ENCODE assay signal across 8 cellular contexts in genomic region chr19:41860419-41861097, GRCh38. TPM values are rescaled to one million over a fixed set of nuclear protein-coding genes. Genes with fewer than 3 reads are reported as not detected.
DNase-seq lines count a peak whose midpoint lies in the region; ATAC-seq, FAIRE-seq and TF ChIP-seq lines count a peak whose summit lies in the region.

No MANE protein-coding gene starts in this region.

- TF ChIP-seq CTCF in GM12878 (IDR thresholded peaks at IDR 0.05 in 2 of 3, conservative IDR thresholded peaks at IDR 0.05 in 1 of 3; ENCODE audit: control insufficient read depth in 2 of 3, extremely low read depth in 1 of 3, insufficient read depth in 1 of 3, low read depth in 3 of 3, low read length in 3 of 3) (no peak), suprapubic skin (IDR thresholded peaks at IDR 0.05) (no peak)

- H3K27ac Mint-ChIP-seq in CD4-positive, CD25-positive, alpha-beta regulatory T cell = peak overlapping the region; percentile 83 to 95 (median 93)

- WGBS in GM12878 (ENCODE audit: insufficient coverage, insufficient replicate concordance, low lambda C conversion rate, missing lambda C conversion rate) = under 1% methylated on average over 31 of the region's 45 CpGs
- WGBS in suprapubic skin = 0% methylated on average over 12 of the region's 45 CpGs

- H3K27me3 Mint-ChIP-seq in CD4-positive, CD25-positive, alpha-beta regulatory T cell = no peaks in the 10 kb centered on the region

- RAD21 ChIA-PET in GM12878 (lab: Charles Lee; ENCODE audit: unreplicated experiment) = interaction anchor here (0.6 to 4.4 kb wide), 12 partner anchors 12 to 200 kb away, joined by 3 to 57 read pairs (median 8); partner anchors contain the start of genes CD79A, ERFL and RABAC1

- H3K4me3 Mint-ChIP-seq in CD4-positive, CD25-positive, alpha-beta regulatory T cell = peak overlapping the region; percentile 85 to 96 (median 92)

- in situ Hi-C loops in KBM-7 (cut with MboI; ENCODE audit: low pct_unique_long_range_greater_than_20kb, low sequenced_read_pairs) (no loop called here), GM12878 (cut with MboI) (no loop called here), G401 (cut with HindIII; ENCODE audit: low sequenced_read_pairs) (no loop called here)

- H3K9ac ChIP-seq in GM12878 (ENCODE audit: control insufficient read depth, insufficient read depth, low read length) = peak overlapping the region; percentile 100

- peaks cover 40% of the 10 kb centered on the region for H3K36me3 ChIP-seq in CD4-positive, CD25-positive, alpha-beta regulatory T cell (ENCODE audit: control insufficient read depth, insufficient read depth, low read length)
- peaks cover 26 to 27% of the 10 kb centered on the region in 2 experiments for H3K36me3 ChIP-seq in GM12878 (ENCODE audit: control insufficient read depth in 2 of 2, insufficient read depth in 2 of 2, low read length in 1 of 2)
- peaks cover 42% of the 10 kb centered on the region for H3K36me3 ChIP-seq in suprapubic skin

- intact Hi-C loops in GM12878 (cut with micrococcal nuclease; ENCODE audit: unreplicated experiment) = no loop called here

- no peaks in the 10 kb centered on the region for H3K27me3 ChIP-seq in CD4-positive, CD25-positive, alpha-beta regulatory T cell (ENCODE audit: control insufficient read depth, insufficient read depth, low read length)
- H3K27me3 ChIP-seq in GM12878 (replicated peaks in 1 of 2; ENCODE audit: control insufficient read depth in 2 of 2, insufficient read depth in 2 of 2, low read length in 1 of 2) (no peaks in the 10 kb centered on the region), layer of hippocampus (ENCODE audit: control insufficient read depth, insufficient read depth, low read length) (no peaks in the 10 kb centered on the region), suprapubic skin (no peaks in the 10 kb centered on the region)

- peaks cover 57% of the 10 kb centered on the region for H3K79me2 ChIP-seq in GM12878 (ENCODE audit: control insufficient read depth, insufficient read depth, low read length)

- H3K9me3 Mint-ChIP-seq in CD4-positive, CD25-positive, alpha-beta regulatory T cell = peaks cover 0 to 1% (median 0%) of the 10 kb centered on the region in 7 donors

- peaks cover 0 to 57% (median 30%) of the 10 kb centered on the region in 4 donors for H3K4me1 Mint-ChIP-seq in CD4-positive, CD25-positive, alpha-beta regulatory T cell

- peak overlapping the region; percentile 81 for H3K4me3 ChIP-seq in CD4-positive, CD25-positive, alpha-beta regulatory T cell (ENCODE audit: low read depth, low read length)
- H3K4me3 ChIP-seq in GM12878 (peak overlapping the region; percentile 94), suprapubic skin (peak overlapping the region; percentile 99)

- no peak for ATAC-seq in CD4-positive, CD25-positive, alpha-beta regulatory T cell (ENCODE audit: low read depth in 2 of 2)
- no peak for ATAC-seq in GM12878

- POLR2A ChIA-PET in GM12878 (lab: Charles Lee) = interaction anchor here (0.5 to 4.3 kb wide), 9 partner anchors 11 to 536 kb away, joined by 3 to 46 read pairs (median 14); partner anchors contain the start of genes CD79A and RABAC1

- H3K27ac ChIP-seq in CD4-positive, CD25-positive, alpha-beta regulatory T cell (ENCODE audit: insufficient read depth, low read length, poor library complexity, severe bottlenecking) = peak overlapping the region; percentile 98
- H3K27ac ChIP-seq in GM12878 (ENCODE audit: control insufficient read depth, insufficient read depth) (peak overlapping the region; percentile 98), layer of hippocampus (ENCODE audit: low read depth, low read length) (peak overlapping the region; percentile 98), suprapubic skin (peak overlapping the region; percentile 96)

- peak in 1 of 3 donors; percentile 40 for DNase-seq in CD4-positive, CD25-positive, alpha-beta regulatory T cell
- DNase-seq in KBM-7 (peak; percentile 33), GM12878 (ENCODE audit: low read depth, low spot score) (no peak), suprapubic skin (ENCODE audit: low spot score in 2 of 2) (peak in 1 of 2 donors; percentile 81), urothelium cell line (ENCODE audit: low spot score) (no peak), G401 (ENCODE audit: low spot score) (no peak)
- DNase-seq in effector CD4-positive, alpha-beta T cell = no peak

- peak; percentile 56 for TF ChIP-seq POLR2A in GM12878 (IDR thresholded peaks at IDR 0.05; ENCODE audit: low read depth, low read length)
- no peak for TF ChIP-seq POLR2A in suprapubic skin (IDR thresholded peaks at IDR 0.05)

- SMC1A ChIA-PET in GM12878 (lab: Charles Lee; ENCODE audit: uncharacterized antibody, unreplicated experiment) = interaction anchor here (0.8 to 4.9 kb wide), 12 partner anchors 8 to 91 kb away, joined by 3 to 47 read pairs (median 8); partner anchors contain the start of genes ARHGEF1 and CD79A

- no peak for TF ChIP-seq RAD21 in GM12878 (IDR thresholded peaks at IDR 0.05; ENCODE audit: insufficient read depth, low read depth, low read length)

- TF ChIP-seq EP300 in GM12878 (IDR thresholded peaks at IDR 0.05; ENCODE audit: borderline replicate concordance in 1 of 2, control insufficient read depth in 1 of 2, low read depth in 2 of 2, low read length in 2 of 2) (no peak), suprapubic skin (IDR thresholded peaks at IDR 0.05) (no peak)

- no TSS peak for BruUV-seq in GM12878 (replicated peaks; lab: Mats Ljungman, UMichigan)

- FAIRE-seq in GM12878 (lab: Jason Lieb, UNC) (no peak), urothelium cell line (lab: Jason Lieb, UNC) (no peak)

- peak overlapping the region; percentile 84 for H3K4me2 ChIP-seq in GM12878 (ENCODE audit: control insufficient read depth, insufficient read depth)

- no peaks in the 10 kb centered on the region for H3K9me3 ChIP-seq in CD4-positive, CD25-positive, alpha-beta regulatory T cell (ENCODE audit: control insufficient read depth in 2 of 2, low read length in 2 of 2)
- H3K9me3 ChIP-seq in GM12878 (replicated peaks; ENCODE audit: control insufficient read depth, insufficient read depth, low read length) (no peaks in the 10 kb centered on the region), suprapubic skin (no peaks in the 10 kb centered on the region)

- peaks cover 16% of the 10 kb centered on the region for H4K20me1 ChIP-seq in GM12878 (ENCODE audit: control insufficient read depth, insufficient read depth)

- peaks cover 35% of the 10 kb centered on the region for H3K36me3 Mint-ChIP-seq in CD4-positive, CD25-positive, alpha-beta regulatory T cell

- H2AFZ ChIP-seq in GM12878 (ENCODE audit: control insufficient read depth, low read depth, low read length) = no peak overlapping the region

- CTCF ChIA-PET in GM12878 (lab: Yijun Ruan, JAX) = interaction anchor here (1.3 to 4.6 kb wide), 11 partner anchors 13 to 97 kb away, joined by 3 to 85 read pairs (median 12); partner anchors contain the start of genes CD79A and RABAC1

- peaks cover 49% of the 10 kb centered on the region for H3K4me1 ChIP-seq in CD4-positive, CD25-positive, alpha-beta regulatory T cell (ENCODE audit: control insufficient read depth, insufficient read depth, low read length, poor library complexity, severe bottlenecking)
- H3K4me1 ChIP-seq in GM12878 (ENCODE audit: control insufficient read depth, insufficient read depth, low read length) (peaks cover 28% of the 10 kb centered on the region), suprapubic skin (peaks cover 39% of the 10 kb centered on the region)

RNA-seq across cellular contexts. Expression of gene RPS19, which starts 0.5 kb away (rescaled TPM):
- 2,081 TPM for total RNA-seq in CD4-positive, CD25-positive, alpha-beta regulatory T cell
- polyA plus RNA-seq in CD4-positive, CD25-positive, alpha-beta regulatory T cell = 1,000 to 10,000 TPM; 3,595 to 5,716 (median 4,931) TPM
- total RNA-seq in GM12878 (2013; cell fraction: nucleolus; rRNA removed) = 337 and 389 TPM in 2 replicates
- total RNA-seq in GM12878 (2014; rRNA removed) (2,833 and 3,056 TPM in 2 replicates), GM12878 (2014; rRNA removed; fragmentation: Illumina TruSeq; extraction: Trizol) (4,466 and 4,585 TPM in 2 replicates), GM12878 (2021) (4,047 and 4,139 TPM in 2 replicates), suprapubic skin (1,000 to 10,000 TPM; 1,057 to 2,332 (median 1,706) TPM)
- polyA plus RNA-seq in GM12878 (2011; ENCODE audit: low read depth) = 3,782 TPM
- polyA plus RNA-seq in GM12878 (2011; rRNA removed) (2,203 and 3,275 TPM in 2 replicates), GM12878 (2014; fragmentation: Illumina TruSeq; extraction: Trizol) (763 and 2,654 TPM in 2 replicates), GM12878 (2014; fragmentation: Nextera tagmentation; extraction: Ambion mirVana) (1,000 to 10,000 TPM; 5,523 to 5,578 TPM), GM12878 (2014; rRNA removed) (2,615 and 3,329 TPM in 2 replicates), GM12878 (2016; fragmentation: Nextera tagmentation; extraction: Ambion mirVana) (1,000 to 10,000 TPM; 4,207 to 4,390 TPM)
- 6,871 and 7,631 TPM in 2 replicates for polyA plus RNA-seq in GM12878 (2011; cell fraction: cytosol; rRNA removed)
- polyA plus RNA-seq in GM12878 (2011; cell fraction: nucleus; rRNA removed) = 984 and 1,594 TPM in 2 replicates
- 5,988 and 6,622 TPM in 2 replicates for polyA plus RNA-seq in GM12878 (2012)
- 545 and 1,896 TPM in 2 replicates for polyA minus RNA-seq in GM12878 (2011; rRNA and poly(A)+ RNA removed)
- polyA minus RNA-seq in GM12878 (2011; cell fraction: cytosol; rRNA and poly(A)+ RNA removed) = 1,252 and 1,303 TPM in 2 replicates
- 228 and 274 TPM in 2 replicates for polyA minus RNA-seq in GM12878 (2011; cell fraction: nucleus; rRNA and poly(A)+ RNA removed)
- 3,257 and 3,896 TPM in 2 replicates for total RNA-seq in G401 (2014; rRNA removed; shearing (Covaris generic))

RNA-seq across cellular contexts. Expression of gene DMRTC2, which starts 15.7 kb away (rescaled TPM):
- not detected for total RNA-seq in CD4-positive, CD25-positive, alpha-beta regulatory T cell
- polyA plus RNA-seq in CD4-positive, CD25-positive, alpha-beta regulatory T cell = not detected
- not detected in 2 replicates for total RNA-seq in GM12878 (2013; cell fraction: nucleolus; rRNA removed)
- total RNA-seq in GM12878 (2014; rRNA removed) (not detected in 2 replicates), GM12878 (2014; rRNA removed; fragmentation: Illumina TruSeq; extraction: Trizol) (not detected in 2 replicates), GM12878 (2021) (not detected in 2 replicates), suprapubic skin (not detected)
- not detected for polyA plus RNA-seq in GM12878 (2011; ENCODE audit: low read depth)
- polyA plus RNA-seq in GM12878 (2011; rRNA removed) (not detected in 2 replicates), GM12878 (2014; fragmentation: Illumina TruSeq; extraction: Trizol) (not detected in 2 replicates), GM12878 (2014; fragmentation: Nextera tagmentation; extraction: Ambion mirVana) (not detected), GM12878 (2014; rRNA removed) (not detected in 2 replicates), GM12878 (2016; fragmentation: Nextera tagmentation; extraction: Ambion mirVana) (not detected)
- not detected in 2 replicates for polyA plus RNA-seq in GM12878 (2011; cell fraction: cytosol; rRNA removed)
- not detected in 2 replicates for polyA plus RNA-seq in GM12878 (2011; cell fraction: nucleus; rRNA removed)
- polyA plus RNA-seq in GM12878 (2012) = not detected in 2 replicates
- polyA minus RNA-seq in GM12878 (2011; rRNA and poly(A)+ RNA removed) = not detected in 2 replicates
- polyA minus RNA-seq in GM12878 (2011; cell fraction: cytosol; rRNA and poly(A)+ RNA removed) = not detected in 2 replicates
- not detected in 2 replicates for polyA minus RNA-seq in GM12878 (2011; cell fraction: nucleus; rRNA and poly(A)+ RNA removed)
- not detected in 2 replicates for total RNA-seq in G401 (2014; rRNA removed; shearing (Covaris generic))

RNA-seq across cellular contexts. Expression of gene LYPD4, which starts 16.1 kb away (rescaled TPM):
- not detected for total RNA-seq in CD4-positive, CD25-positive, alpha-beta regulatory T cell
- polyA plus RNA-seq in CD4-positive, CD25-positive, alpha-beta regulatory T cell = not detected
- not detected in 2 replicates for total RNA-seq in GM12878 (2013; cell fraction: nucleolus; rRNA removed)
- total RNA-seq in GM12878 (2014; rRNA removed) = not detected in 2 replicates
- total RNA-seq in GM12878 (2014; rRNA removed; fragmentation: Illumina TruSeq; extraction: Trizol) = not detected in 2 replicates
- total RNA-seq in GM12878 (2021) = not detected in 2 replicates
- not detected for polyA plus RNA-seq in GM12878 (2011; ENCODE audit: low read depth)
- not detected in 2 replicates for polyA plus RNA-seq in GM12878 (2011; rRNA removed)
- not detected in 2 replicates for polyA plus RNA-seq in GM12878 (2011; cell fraction: cytosol; rRNA removed)
- not detected in 2 replicates for polyA plus RNA-seq in GM12878 (2011; cell fraction: nucleus; rRNA removed)
- polyA plus RNA-seq in GM12878 (2012) = not detected in 2 replicates
- polyA plus RNA-seq in GM12878 (2014; fragmentation: Illumina TruSeq; extraction: Trizol) = not detected in 2 replicates
- polyA plus RNA-seq in GM12878 (2014; fragmentation: Nextera tagmentation; extraction: Ambion mirVana) = not detected
- not detected in 2 replicates for polyA plus RNA-seq in GM12878 (2014; rRNA removed)
- not detected for polyA plus RNA-seq in GM12878 (2016; fragmentation: Nextera tagmentation; extraction: Ambion mirVana)
- polyA minus RNA-seq in GM12878 (2011; rRNA and poly(A)+ RNA removed) = not detected in 2 replicates
- polyA minus RNA-seq in GM12878 (2011; cell fraction: cytosol; rRNA and poly(A)+ RNA removed) = not detected in 2 replicates
- not detected in 2 replicates for polyA minus RNA-seq in GM12878 (2011; cell fraction: nucleus; rRNA and poly(A)+ RNA removed)
- total RNA-seq in suprapubic skin = not detected
- not detected in 2 replicates for total RNA-seq in G401 (2014; rRNA removed; shearing (Covaris generic))

RNA-seq across cellular contexts. Expression of gene CD79A, which starts 16.5 kb away (rescaled TPM):
- total RNA-seq in CD4-positive, CD25-positive, alpha-beta regulatory T cell = 4.9 TPM
- polyA plus RNA-seq in CD4-positive, CD25-positive, alpha-beta regulatory T cell = 10 to 100 TPM; 10.6 to 17.9 (median 16.4) TPM
- 163 and 166 TPM in 2 replicates for total RNA-seq in GM12878 (2013; cell fraction: nucleolus; rRNA removed)
- total RNA-seq in GM12878 (2014; rRNA removed) (370 and 414 TPM in 2 replicates), GM12878 (2014; rRNA removed; fragmentation: Illumina TruSeq; extraction: Trizol) (243 and 253 TPM in 2 replicates), GM12878 (2021) (357 and 368 TPM in 2 replicates), suprapubic skin (1 to 10 TPM in 1 of 4 donors, not detected in 3; 3.0 TPM)
- 302 TPM for polyA plus RNA-seq in GM12878 (2011; ENCODE audit: low read depth)
- polyA plus RNA-seq in GM12878 (2011; rRNA removed) (117 and 280 TPM in 2 replicates), GM12878 (2014; fragmentation: Illumina TruSeq; extraction: Trizol) (97.1 and 294 TPM in 2 replicates), GM12878 (2014; fragmentation: Nextera tagmentation; extraction: Ambion mirVana) (10 to 100 TPM; 38.8 to 76.5 TPM), GM12878 (2014; rRNA removed) (400 and 502 TPM in 2 replicates), GM12878 (2016; fragmentation: Nextera tagmentation; extraction: Ambion mirVana) (100 to 1,000 TPM; 268 to 283 TPM)
- polyA plus RNA-seq in GM12878 (2011; cell fraction: cytosol; rRNA removed) = 347 and 501 TPM in 2 replicates
- polyA plus RNA-seq in GM12878 (2011; cell fraction: nucleus; rRNA removed) = 160 and 176 TPM in 2 replicates
- 480 and 877 TPM in 2 replicates for polyA plus RNA-seq in GM12878 (2012)
- 144 and 359 TPM in 2 replicates for polyA minus RNA-seq in GM12878 (2011; rRNA and poly(A)+ RNA removed)
- polyA minus RNA-seq in GM12878 (2011; cell fraction: cytosol; rRNA and poly(A)+ RNA removed) = 143 and 156 TPM in 2 replicates
- polyA minus RNA-seq in GM12878 (2011; cell fraction: nucleus; rRNA and poly(A)+ RNA removed) = 66.9 and 93.6 TPM in 2 replicates
- 1.0 and 1.4 TPM in 2 replicates for total RNA-seq in G401 (2014; rRNA removed; shearing (Covaris generic))

RNA-seq across cellular contexts. Expression of gene ARHGEF1, which starts 22.4 kb away (rescaled TPM):
- total RNA-seq in CD4-positive, CD25-positive, alpha-beta regulatory T cell = 1,312 TPM
- 100 to 1,000 TPM; 162 to 187 (median 180) TPM for polyA plus RNA-seq in CD4-positive, CD25-positive, alpha-beta regulatory T cell
- 129 and 142 TPM in 2 replicates for total RNA-seq in GM12878 (2013; cell fraction: nucleolus; rRNA removed)
- total RNA-seq in GM12878 (2014; rRNA removed) (63.3 and 67.8 TPM in 2 replicates), GM12878 (2014; rRNA removed; fragmentation: Illumina TruSeq; extraction: Trizol) (21.2 and 21.7 TPM in 2 replicates), GM12878 (2021) (185 and 207 TPM in 2 replicates), suprapubic skin (100 to 1,000 TPM in 1 of 4 donors, 10 to 100 TPM in 3; 61.0 to 173 (median 72.1) TPM)
- 58.7 TPM for polyA plus RNA-seq in GM12878 (2011; ENCODE audit: low read depth)
- polyA plus RNA-seq in GM12878 (2011; rRNA removed) (22.5 and 40.1 TPM in 2 replicates), GM12878 (2014; fragmentation: Illumina TruSeq; extraction: Trizol) (13.4 and 35.3 TPM in 2 replicates), GM12878 (2014; fragmentation: Nextera tagmentation; extraction: Ambion mirVana) (1 to 10 TPM; 1.2 to 5.9 TPM), GM12878 (2014; rRNA removed) (151 and 182 TPM in 2 replicates), GM12878 (2016; fragmentation: Nextera tagmentation; extraction: Ambion mirVana) (100 to 1,000 TPM in 1 of 2 experiments, 10 to 100 TPM in 1; 89.7 to 110 TPM)
- 52.3 and 74.7 TPM in 2 replicates for polyA plus RNA-seq in GM12878 (2011; cell fraction: cytosol; rRNA removed)
- polyA plus RNA-seq in GM12878 (2011; cell fraction: nucleus; rRNA removed) = 425 and 583 TPM in 2 replicates
- 158 and 192 TPM in 2 replicates for polyA plus RNA-seq in GM12878 (2012)
- polyA minus RNA-seq in GM12878 (2011; rRNA and poly(A)+ RNA removed) = 21.7 and 42.7 TPM in 2 replicates
- polyA minus RNA-seq in GM12878 (2011; cell fraction: cytosol; rRNA and poly(A)+ RNA removed) = 28.9 and 30.2 TPM in 2 replicates
- 40.9 and 71.2 TPM in 2 replicates for polyA minus RNA-seq in GM12878 (2011; cell fraction: nucleus; rRNA and poly(A)+ RNA removed)
- total RNA-seq in G401 (2014; rRNA removed; shearing (Covaris generic)) = 33.0 and 43.6 TPM in 2 replicates
